In the genomic region with DNA sequence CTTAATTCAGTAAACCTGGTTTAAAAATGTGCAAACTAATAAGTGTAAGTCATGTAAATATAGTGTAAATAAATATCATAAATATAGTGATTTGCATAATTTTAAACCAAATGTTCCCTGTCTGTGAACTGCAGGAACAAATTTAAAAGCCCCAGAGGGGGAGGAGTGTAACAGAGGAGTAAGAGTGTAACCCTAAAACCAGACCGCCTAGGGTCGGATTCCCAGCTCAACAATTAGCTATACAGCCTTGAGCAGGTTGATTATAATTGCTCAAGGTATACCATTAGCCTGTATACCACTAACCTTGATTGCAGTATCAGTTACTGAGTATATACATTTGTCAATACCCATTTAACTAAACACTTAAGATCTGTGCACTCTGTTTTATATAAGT, we compare ENCODE assay signal across 13 cellular contexts.
A peak's percentile ranks its signal among the peaks of the same experiment; 100 is the strongest.
DNase-seq lines count a peak whose midpoint lies in the region; ATAC-seq, FAIRE-seq and TF ChIP-seq lines count a peak whose summit lies in the region.
"Had no signal": no experiment of that assay in that cellular context is flagged by ENCODE, and none has a peak within 500 bp of the region (broad histone marks: within the 10 kb centered on the region; RNA-seq: fewer than 3 reads in every experiment).

No MANE protein-coding gene starts in this region.

- H3K9me3 Mint-ChIP-seq in astrocyte (ENCODE audit: unreplicated experiment): peaks cover 8% of the 10 kb centered on the region

- H3F3A ChIP-seq in smooth muscle cell (ENCODE audit: low read depth): peaks cover 13% of the 10 kb centered on the region

- peaks cover 2% of the 10 kb centered on the region for H3K27me3 Mint-ChIP-seq in astrocyte (ENCODE audit: low read depth, unreplicated experiment)

- H3K4me3 ChIP-seq in astrocyte (ENCODE audit: insufficient read depth, low read depth, low read length): no peak overlapping the region
- no peak overlapping the region for H3K4me3 ChIP-seq in smooth muscle cell
- H3K4me3 ChIP-seq: BLaER1 treated with 17β-estradiol and CSF1 and Interleukin-3, amounts not matched to agents 10 nM and 100 nM had no signal

- no peak overlapping the region for H3K27ac Mint-ChIP-seq in astrocyte (ENCODE audit: unreplicated experiment)
- H3K27ac Mint-ChIP-seq: CD4-positive, CD25-positive, alpha-beta regulatory T cell had no signal

- no peak for FAIRE-seq in astrocyte (lab: Jason Lieb, UNC)

- no peaks in the 10 kb centered on the region for H3K36me3 ChIP-seq in astrocyte (ENCODE audit: insufficient read depth, low read length)
- no peaks in the 10 kb centered on the region for H3K36me3 ChIP-seq in smooth muscle cell (ENCODE audit: low read depth)
- H3K36me3 ChIP-seq: BLaER1 treated with 17β-estradiol and CSF1 and Interleukin-3, amounts not matched to agents 10 nM and 100 nM had no signal

- H3K9me3 ChIP-seq in astrocyte (ENCODE audit: insufficient read depth, low read depth, low read length) (no peaks in the 10 kb centered on the region), smooth muscle cell (replicated peaks; ENCODE audit: low read depth) (no peaks in the 10 kb centered on the region)
- H3K9me3 ChIP-seq: BLaER1 treated with 17β-estradiol and CSF1 and Interleukin-3, amounts not matched to agents 10 nM and 100 nM had no signal

- TF ChIP-seq CTCF in astrocyte (IDR thresholded peaks at IDR 0.05; ENCODE audit: insufficient read depth, low read depth, low read length) (no peak), smooth muscle cell (IDR thresholded peaks at IDR 0.05; ENCODE audit: borderline replicate concordance, insufficient read depth, poor library complexity, severe bottlenecking) (no peak)

- H3K27me3 ChIP-seq in astrocyte (ENCODE audit: insufficient read depth, low read length) (no peaks in the 10 kb centered on the region), smooth muscle cell (ENCODE audit: low read depth) (no peaks in the 10 kb centered on the region)
- H3K27me3 ChIP-seq: BLaER1 treated with 17β-estradiol and CSF1 and Interleukin-3, amounts not matched to agents 10 nM and 100 nM had no signal

- H3K4me1 ChIP-seq in astrocyte (ENCODE audit: insufficient read depth, low read length) (peaks cover 28% of the 10 kb centered on the region), smooth muscle cell (ENCODE audit: low read depth) (peaks cover 10% of the 10 kb centered on the region)

- H3K79me2 ChIP-seq in astrocyte (ENCODE audit: insufficient read depth, low read length) (no peaks in the 10 kb centered on the region), smooth muscle cell (ENCODE audit: low read depth) (no peaks in the 10 kb centered on the region)

- H2AFZ ChIP-seq in astrocyte (ENCODE audit: low read depth, low read length) (no peak overlapping the region), smooth muscle cell (ENCODE audit: low read depth) (no peak overlapping the region)

- H4K20me1 ChIP-seq in astrocyte (ENCODE audit: insufficient read depth, low read length) (no peaks in the 10 kb centered on the region), smooth muscle cell (ENCODE audit: low read depth) (no peaks in the 10 kb centered on the region)
- H4K20me1 ChIP-seq: BLaER1 treated with 17β-estradiol and CSF1 and Interleukin-3, amounts not matched to agents 10 nM and 100 nM had no signal

- DNase-seq in NCI-H748 (lab: John Stamatoyannopoulos, UW; ENCODE audit: unreplicated experiment): peak; percentile 57
- no peak for DNase-seq in NCI-H748 treated with DMSO at 0.1 percent for 48 hours (lab: John Stamatoyannopoulos, UW)
- DNase-seq in NCI-H69 (lab: John Stamatoyannopoulos, UW): peak; percentile 92
- DNase-seq in astrocyte (ENCODE audit: low read depth): no peak
- no peak for DNase-seq in smooth muscle cell (lab: John Stamatoyannopoulos, UW; ENCODE audit: unreplicated experiment)
- no peak for DNase-seq in NCI-H146 (lab: John Stamatoyannopoulos, UW)
- DNase-seq: 8988T; AML-193; CD4-positive, CD25-positive, alpha-beta regulatory T cell had no signal

- peaks cover 27% of the 10 kb centered on the region for H3K4me1 Mint-ChIP-seq in astrocyte (ENCODE audit: low read depth, unreplicated experiment)
- H3K4me1 Mint-ChIP-seq: CD4-positive, CD25-positive, alpha-beta regulatory T cell had no signal

- H3K9ac ChIP-seq in astrocyte (ENCODE audit: low read length): no peak overlapping the region
- H3K9ac ChIP-seq in smooth muscle cell (ENCODE audit: low read depth): no peak overlapping the region
- H3K9ac ChIP-seq: BLaER1 treated with 17β-estradiol and CSF1 and Interleukin-3, amounts not matched to agents 10 nM and 100 nM had no signal

- WGBS in smooth muscle cell (ENCODE audit: low lambda C conversion rate): 38% methylated on average over 2 of the region's 2 CpGs

- peak overlapping the region; percentile 4 for H3K27ac ChIP-seq in astrocyte (ENCODE audit: low read depth, low read length)
- H3K27ac ChIP-seq in smooth muscle cell (ENCODE audit: low read depth): peak overlapping the region; percentile 70
- H3K27ac ChIP-seq: BLaER1 treated with 17β-estradiol and CSF1 and Interleukin-3, amounts not matched to agents 10 nM and 100 nM; HL-60 had no signal

- H3K4me2 ChIP-seq in astrocyte (ENCODE audit: low read length): no peak overlapping the region
- H3K4me2 ChIP-seq in smooth muscle cell: peak overlapping the region; percentile 68
- H3K4me2 ChIP-seq: BLaER1 treated with 17β-estradiol and CSF1 and Interleukin-3, amounts not matched to agents 10 nM and 100 nM had no signal

- H3K36me3 Mint-ChIP-seq in astrocyte (ENCODE audit: low read depth, unreplicated experiment): no peaks in the 10 kb centered on the region
- H3K36me3 Mint-ChIP-seq: CD4-positive, CD25-positive, alpha-beta regulatory T cell had no signal

- H3K4me3 Mint-ChIP-seq in astrocyte (ENCODE audit: unreplicated experiment): no peak overlapping the region
- H3K4me3 Mint-ChIP-seq: CD4-positive, CD25-positive, alpha-beta regulatory T cell had no signal

- no peak for ATAC-seq in HG03097 (IDR thresholded peaks at IDR 0.05; ENCODE audit: low FRiP score, unreplicated experiment)
- no peak for ATAC-seq in HG02763 (IDR thresholded peaks at IDR 0.05; ENCODE audit: unreplicated experiment)

Comparison
In these comparisons a context has a peak if more than half of its experiments do, and no peak if none do; other contexts are left out.
1. DNase-seq: peak in NCI-H748 (single experiment) and NCI-H69 (single experiment); none in NCI-H748 treated with DMSO at 0.1 percent for 48 hours (single experiment), astrocyte (single experiment), smooth muscle cell (single experiment) and NCI-H146 (single experiment).